In genomic region chr16:83482545-83483162, GRCh38 we compare ENCODE assay signal across 18 cellular contexts.
"Had no signal": no experiment of that assay in that cellular context is flagged by ENCODE, and none has a peak within 500 bp of the region (broad histone marks: within the 10 kb centered on the region; RNA-seq: fewer than 3 reads in every experiment).

No MANE protein-coding gene starts in this region.

- ATAC-seq: naive thymus-derived CD4-positive, alpha-beta T cell; stimulated activated naive CD8-positive, alpha-beta T cell treated with anti-CD3 and anti-CD28 coated beads, Interleukin-15, Interleukin-2, amounts not matched to agents 100 U/mL and 50 U/mL, for 24 hours had no signal

- DNase-seq: effector CD4-positive, alpha-beta T cell; endodermal cell; erythroblast; foreskin melanocyte; mesendoderm; naive thymus-derived CD4-positive, alpha-beta T cell; nephron progenitor cell; small intestine; stimulated activated CD4-positive, alpha-beta T cell treated with anti-CD3 and anti-CD28 coated beads, Interleukin-12 subunit alpha, Interleukin-12 subunit beta, amount 100 ng/mL, for 4 hours; stimulated activated naive CD8-positive, alpha-beta T cell treated with anti-CD3 and anti-CD28 coated beads, Interleukin-15, Interleukin-2, amounts not matched to agents 100 U/mL and 50 U/mL, for 24 hours; thyroid gland; uterus had no signal

- H3K9ac ChIP-seq: parathyroid adenoma had no signal

- H3K36me3 ChIP-seq: prostate gland, suprapubic skin, thyroid gland, uterus had no signal

- H3K9me3 ChIP-seq: prostate gland, suprapubic skin, thyroid gland, uterus had no signal

- H3K27ac ChIP-seq: coronary artery, parathyroid adenoma, prostate gland, suprapubic skin, thyroid gland, uterus had no signal

- H3K79me2 ChIP-seq: parathyroid adenoma had no signal

- H3K27me3 ChIP-seq: suprapubic skin, thyroid gland, uterus had no signal

- H3K4me3 ChIP-seq: coronary artery, prostate gland, suprapubic skin, thyroid gland, uterus had no signal

- H2AFZ ChIP-seq: parathyroid adenoma had no signal

- H3K4me1 ChIP-seq: parathyroid adenoma, prostate gland, suprapubic skin, uterus had no signal

- FAIRE-seq: endothelial cell of umbilical vein, keratinocyte, small intestine had no signal
